1 cellular context compared by ENCODE assay signal in the genomic region with DNA sequence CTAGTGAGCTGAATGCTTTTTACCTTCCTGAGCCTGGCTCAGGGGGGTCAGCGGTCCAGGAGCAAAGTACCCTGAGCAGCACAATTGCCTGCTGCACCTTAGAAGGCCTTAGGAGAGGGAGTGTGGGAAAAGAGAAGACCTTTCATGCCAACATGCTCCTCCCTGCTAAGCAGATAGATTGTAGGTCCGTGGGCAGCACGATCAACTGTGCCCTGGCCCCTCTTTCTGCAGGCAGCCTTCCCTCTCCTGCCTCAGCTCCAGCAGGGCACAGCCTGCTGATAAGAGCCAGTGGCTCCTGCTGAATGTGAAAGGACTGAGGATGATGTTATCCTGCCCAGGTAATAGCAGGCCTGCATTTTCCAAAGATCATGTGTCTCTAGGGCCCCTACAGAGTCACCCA.
TF ChIP-seq lines count a peak whose summit lies in the region.

No MANE protein-coding gene starts in this region.

TF ChIP-seq in H1, 55 proteins besides CTCF, POLR2A, EP300 and RAD21 (continued from another document):
- TF ChIP-seq, protein P1, sequence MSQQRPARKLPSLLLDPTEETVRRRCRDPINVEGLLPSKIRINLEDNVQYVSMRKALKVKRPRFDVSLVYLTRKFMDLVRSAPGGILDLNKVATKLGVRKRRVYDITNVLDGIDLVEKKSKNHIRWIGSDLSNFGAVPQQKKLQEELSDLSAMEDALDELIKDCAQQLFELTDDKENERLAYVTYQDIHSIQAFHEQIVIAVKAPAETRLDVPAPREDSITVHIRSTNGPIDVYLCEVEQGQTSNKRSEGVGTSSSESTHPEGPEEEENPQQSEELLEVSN (IDR thresholded peaks at IDR 0.05), result no peak
- TF ChIP-seq SUZ12 (IDR thresholded peaks at IDR 0.05; ENCODE audit: low read length), result no peak
- TF ChIP-seq CBX5 (IDR thresholded peaks at IDR 0.05; ENCODE audit: low read depth, low read length), result no peak
- no peak for TF ChIP-seq BCL11A (IDR thresholded peaks at IDR 0.05; ENCODE audit: low read depth in 2 of 2, low read length in 2 of 2)
- no peak for TF ChIP-seq SP2 (IDR thresholded peaks at IDR 0.05; ENCODE audit: low read length)
- no peak for TF ChIP-seq KDM5A (IDR thresholded peaks at IDR 0.05; ENCODE audit: low read length)
- TF ChIP-seq EGR1 (IDR thresholded peaks at IDR 0.05; ENCODE audit: borderline replicate concordance, low read depth, low read length), result no peak
- TF ChIP-seq POU5F1 (IDR thresholded peaks at IDR 0.05; ENCODE audit: low read depth, low read length), result no peak
- TF ChIP-seq FOSL1 (IDR thresholded peaks at IDR 0.05; ENCODE audit: insufficient read depth, low read depth, low read length), result no peak
- no peak for TF ChIP-seq TAF7 (optimal IDR thresholded peaks at IDR 0.05; ENCODE audit: borderline replicate concordance, low read depth, low read length)
- TF ChIP-seq CHD2 (IDR thresholded peaks at IDR 0.05; ENCODE audit: low read length), result no peak
- no peak for TF ChIP-seq SRF (IDR thresholded peaks at IDR 0.05; ENCODE audit: low read depth, low read length)
- TF ChIP-seq, protein P2, sequence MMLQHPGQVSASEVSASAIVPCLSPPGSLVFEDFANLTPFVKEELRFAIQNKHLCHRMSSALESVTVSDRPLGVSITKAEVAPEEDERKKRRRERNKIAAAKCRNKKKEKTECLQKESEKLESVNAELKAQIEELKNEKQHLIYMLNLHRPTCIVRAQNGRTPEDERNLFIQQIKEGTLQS (IDR thresholded peaks at IDR 0.05; ENCODE audit: insufficient read depth, low read depth, low read length), result no peak
- TF ChIP-seq RFX5 (IDR thresholded peaks at IDR 0.05; ENCODE audit: borderline replicate concordance, low read depth, low read length), result no peak
- TF ChIP-seq SP1 (IDR thresholded peaks at IDR 0.05; ENCODE audit: low read depth, low read length), result no peak
- no peak for TF ChIP-seq JUND (IDR thresholded peaks at IDR 0.05; ENCODE audit: low read length)
- no peak for TF ChIP-seq CEBPB (IDR thresholded peaks at IDR 0.05; ENCODE audit: low read depth, low read length)
